Comparison of ENCODE assay signal across 21 cellular contexts in the genomic region with DNA sequence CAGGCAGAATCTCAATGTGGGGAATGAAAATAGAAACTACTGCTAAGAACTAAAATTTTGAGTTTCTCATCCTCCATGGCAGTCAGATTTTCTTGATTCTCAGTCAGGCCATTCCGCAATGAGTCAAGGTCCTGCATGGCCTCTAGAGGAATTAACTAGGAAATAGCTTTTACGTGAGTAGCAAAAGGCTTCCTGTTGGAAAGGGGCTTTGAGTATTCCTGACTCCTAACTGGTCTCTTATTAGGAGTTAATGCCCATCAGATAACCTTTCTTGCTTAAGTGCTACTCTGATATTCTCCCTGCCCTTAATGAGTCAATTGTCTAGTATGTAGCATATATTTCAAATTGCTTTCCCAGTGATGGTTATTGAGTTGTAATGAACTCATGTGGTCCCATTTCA.
DNase-seq lines count a peak whose midpoint lies in the region; ATAC-seq and TF ChIP-seq lines count a peak whose summit lies in the region.
"Had no signal": no experiment of that assay in that cellular context is flagged by ENCODE, and none has a peak within 500 bp of the region (broad histone marks: within the 10 kb centered on the region; RNA-seq: fewer than 3 reads in every experiment).

No MANE protein-coding gene starts in this region.

- H3K9me2 ChIP-seq in GM23338 (ENCODE audit: insufficient read depth) = no peaks in the 10 kb centered on the region

- no peak overlapping the region for H3K27ac Mint-ChIP-seq in GM23338
- H3K27ac Mint-ChIP-seq: B cell; CD4-positive, CD25-positive, alpha-beta regulatory T cell; IgD-negative memory B cell had no signal

- no peak for ATAC-seq in GM23338
- ATAC-seq: GM12878, Panc1 had no signal

- TF ChIP-seq CTCF in GM23338 (conservative IDR thresholded peaks at IDR 0.05; ENCODE audit: low read depth in 2 of 2) (no peak), fibroblast of the aortic adventitia (IDR thresholded peaks at IDR 0.05; ENCODE audit: insufficient read depth, low read length) (no peak), A673 (conservative IDR thresholded peaks at IDR 0.05; ENCODE audit: low read depth, low read length) (no peak)

- H3K9me3 Mint-ChIP-seq in GM23338 = no peaks in the 10 kb centered on the region
- H3K9me3 Mint-ChIP-seq: IgD-negative memory B cell had no signal

- H3K27me3 ChIP-seq in GM23338 (ENCODE audit: insufficient read depth) (no peaks in the 10 kb centered on the region), SJCRH30 (no peaks in the 10 kb centered on the region), A673 (replicated peaks; ENCODE audit: insufficient read depth, low read depth, low read length, poor library complexity) (no peaks in the 10 kb centered on the region)

- no peak overlapping the region for H3K27ac ChIP-seq in GM23338 (ENCODE audit: low read depth)
- H3K27ac ChIP-seq in SJCRH30 = peak overlapping the region; percentile 98
- no peak overlapping the region for H3K27ac ChIP-seq in A673 (ENCODE audit: low read depth, low read length, poor library complexity, severe bottlenecking)

- H3K36me3 Mint-ChIP-seq in GM23338 (ENCODE audit: low read depth) = no peaks in the 10 kb centered on the region
- H3K36me3 Mint-ChIP-seq: CD4-positive, CD25-positive, alpha-beta regulatory T cell; IgD-negative memory B cell had no signal

- intact Hi-C loops in A673 (cut with micrococcal nuclease; ENCODE audit: unreplicated experiment) = no loop called here

- H3K4me1 ChIP-seq in GM23338 (ENCODE audit: insufficient read depth) (no peaks in the 10 kb centered on the region), SJCRH30 (peaks cover 42% of the 10 kb centered on the region), A673 (ENCODE audit: insufficient read depth, low read length, poor library complexity, severe bottlenecking) (no peaks in the 10 kb centered on the region)
- H3K4me1 ChIP-seq: Caco-2 had no signal

- no peaks in the 10 kb centered on the region for H3K36me3 ChIP-seq in GM23338 (ENCODE audit: insufficient read depth)
- H3K36me3 ChIP-seq in SJCRH30 = no peaks in the 10 kb centered on the region
- no peaks in the 10 kb centered on the region for H3K36me3 ChIP-seq in A673 (ENCODE audit: insufficient read depth, low read length, poor library complexity, severe bottlenecking)

- no peaks in the 10 kb centered on the region for H4K20me1 ChIP-seq in GM23338 (replicated peaks; ENCODE audit: insufficient read depth)

- H3K4me3 ChIP-seq in GM23338 (no peak overlapping the region), SJCRH30 (no peak overlapping the region), fibroblast of the aortic adventitia (ENCODE audit: low read depth, low read length) (no peak overlapping the region), skeletal muscle cell (ENCODE audit: low read depth, low read length) (no peak overlapping the region), A673 (ENCODE audit: low read depth, low read length, poor library complexity, severe bottlenecking) (no peak overlapping the region)
- H3K4me3 ChIP-seq: GM12878 had no signal

- no peaks in the 10 kb centered on the region for H3K27me3 Mint-ChIP-seq in GM23338 (ENCODE audit: insufficient read depth, low read depth, poor library complexity)
- H3K27me3 Mint-ChIP-seq: B cell; CD4-positive, CD25-positive, alpha-beta regulatory T cell; IgD-negative memory B cell had no signal

- POLR2A ChIA-PET in A673 (lab: Charles Lee; ENCODE audit: low non-redundant PET) = no interaction called here

- CTCF ChIA-PET in A673 (lab: Charles Lee) = no interaction called here

- no peak overlapping the region for H2AFZ ChIP-seq in GM23338

- BruUV-seq in A673 (replicated peaks; lab: Mats Ljungman, UMichigan) = no TSS peak

- no peak overlapping the region for H3K4me2 ChIP-seq in GM23338

- H3F3A ChIP-seq in GM23338 (replicated peaks; ENCODE audit: low read depth) = no peaks in the 10 kb centered on the region

- DNase-seq in GM23338 (ENCODE audit: low spot score) (peak; percentile 6), SJCRH30 (peak in 1 of 2 experiments; percentile 34), fibroblast of the aortic adventitia (ENCODE audit: low read depth) (peak; percentile 53), skeletal muscle cell (ENCODE audit: low read depth) (peak; percentile 30), A673 (ENCODE audit: low spot score) (no peak), kidney glomerular epithelial cell (lab: John Stamatoyannopoulos, UW) (no peak), iPS-NIHi11 (ENCODE audit: low spot score) (no peak)
- DNase-seq: Caco-2; CD4-positive, CD25-positive, alpha-beta regulatory T cell; DMS53; GDM1; Kasumi-1; NCI-H1105; NCI-H1694 treated with DMSO at 0.1 percent for 48 hours; NCI-H2107; NCI-H2227 treated with DMSO at 0.1 percent for 48 hours; NCI-H524 treated with DMSO at 0.1 percent for 48 hours had no signal

- H3K79me2 ChIP-seq in GM23338 (replicated peaks; ENCODE audit: insufficient read depth) = no peaks in the 10 kb centered on the region

- no peak overlapping the region for H3K4me3 Mint-ChIP-seq in GM23338
- H3K4me3 Mint-ChIP-seq: B cell; CD4-positive, CD25-positive, alpha-beta regulatory T cell; IgD-negative memory B cell had no signal

- H3K9me3 ChIP-seq in SJCRH30 (replicated peaks) (no peaks in the 10 kb centered on the region), A673 (ENCODE audit: low read depth, low read length, poor library complexity, severe bottlenecking) (no peaks in the 10 kb centered on the region)
- H3K9me3 ChIP-seq: Caco-2 had no signal

- H3K4me1 Mint-ChIP-seq in GM23338 = no peaks in the 10 kb centered on the region
- H3K4me1 Mint-ChIP-seq: B cell; CD4-positive, CD25-positive, alpha-beta regulatory T cell; IgD-negative memory B cell had no signal

TF ChIP-seq in GM23338, 12 proteins besides CTCF, POLR2A, EP300 and RAD21 (continues in another document):
- TF ChIP-seq JUNB (IDR thresholded peaks at IDR 0.05; ENCODE audit: unreplicated experiment) = no peak
- TF ChIP-seq, protein P1, sequence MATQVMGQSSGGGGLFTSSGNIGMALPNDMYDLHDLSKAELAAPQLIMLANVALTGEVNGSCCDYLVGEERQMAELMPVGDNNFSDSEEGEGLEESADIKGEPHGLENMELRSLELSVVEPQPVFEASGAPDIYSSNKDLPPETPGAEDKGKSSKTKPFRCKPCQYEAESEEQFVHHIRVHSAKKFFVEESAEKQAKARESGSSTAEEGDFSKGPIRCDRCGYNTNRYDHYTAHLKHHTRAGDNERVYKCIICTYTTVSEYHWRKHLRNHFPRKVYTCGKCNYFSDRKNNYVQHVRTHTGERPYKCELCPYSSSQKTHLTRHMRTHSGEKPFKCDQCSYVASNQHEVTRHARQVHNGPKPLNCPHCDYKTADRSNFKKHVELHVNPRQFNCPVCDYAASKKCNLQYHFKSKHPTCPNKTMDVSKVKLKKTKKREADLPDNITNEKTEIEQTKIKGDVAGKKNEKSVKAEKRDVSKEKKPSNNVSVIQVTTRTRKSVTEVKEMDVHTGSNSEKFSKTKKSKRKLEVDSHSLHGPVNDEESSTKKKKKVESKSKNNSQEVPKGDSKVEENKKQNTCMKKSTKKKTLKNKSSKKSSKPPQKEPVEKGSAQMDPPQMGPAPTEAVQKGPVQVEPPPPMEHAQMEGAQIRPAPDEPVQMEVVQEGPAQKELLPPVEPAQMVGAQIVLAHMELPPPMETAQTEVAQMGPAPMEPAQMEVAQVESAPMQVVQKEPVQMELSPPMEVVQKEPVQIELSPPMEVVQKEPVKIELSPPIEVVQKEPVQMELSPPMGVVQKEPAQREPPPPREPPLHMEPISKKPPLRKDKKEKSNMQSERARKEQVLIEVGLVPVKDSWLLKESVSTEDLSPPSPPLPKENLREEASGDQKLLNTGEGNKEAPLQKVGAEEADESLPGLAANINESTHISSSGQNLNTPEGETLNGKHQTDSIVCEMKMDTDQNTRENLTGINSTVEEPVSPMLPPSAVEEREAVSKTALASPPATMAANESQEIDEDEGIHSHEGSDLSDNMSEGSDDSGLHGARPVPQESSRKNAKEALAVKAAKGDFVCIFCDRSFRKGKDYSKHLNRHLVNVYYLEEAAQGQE (IDR thresholded peaks at IDR 0.05; ENCODE audit: unreplicated experiment) = no peak
- no peak for TF ChIP-seq STAT1 (IDR thresholded peaks at IDR 0.05; ENCODE audit: unreplicated experiment)
- no peak for TF ChIP-seq NANOG (IDR thresholded peaks at IDR 0.05; ENCODE audit: borderline replicate concordance)
- TF ChIP-seq ZNF114 (CRISPR knock-in tag; IDR thresholded peaks at IDR 0.05) = no peak

Comparison
In these comparisons a context has a peak if more than half of its experiments do, and no peak if none do; other contexts are left out.
1. DNase-seq: peak in GM23338 (single experiment), fibroblast of the aortic adventitia (single experiment) and skeletal muscle cell (single experiment); none in A673 (single experiment), kidney glomerular epithelial cell (single experiment) and iPS-NIHi11 (single experiment).